Comparison of ENCODE assay signal across 20 cellular contexts in the genomic region with DNA sequence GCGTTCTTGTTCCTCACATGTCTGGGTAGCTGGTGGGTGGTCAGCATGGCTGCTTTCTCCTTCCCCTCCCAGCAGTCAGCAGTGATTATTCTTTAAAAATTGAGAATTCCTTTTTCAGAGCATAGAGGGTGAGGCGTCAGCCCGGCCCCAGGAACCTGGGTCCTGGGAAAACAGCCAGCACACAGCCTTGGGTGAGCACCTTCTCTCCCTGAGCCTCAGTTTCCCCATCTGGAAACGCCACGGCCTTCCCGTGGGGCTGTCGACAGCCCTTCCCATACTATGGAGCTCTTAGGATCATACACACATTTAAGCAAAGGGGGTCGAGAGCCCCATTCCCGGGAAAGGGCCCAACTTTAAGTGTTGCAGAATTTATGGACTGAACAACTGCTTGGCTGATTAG.
"Had no signal": no experiment of that assay in that cellular context is flagged by ENCODE, and none has a peak within 500 bp of the region (broad histone marks: within the 10 kb centered on the region; RNA-seq: fewer than 3 reads in every experiment).

No MANE protein-coding gene starts in this region.

- DNase-seq: activated B cell treated with CpG ODN at 0.5 μM for 24 hours; activated CD4-positive, alpha-beta memory T cell treated with anti-CD3 and anti-CD28 coated beads, Interleukin-2, amount 10 ng/mL, durations not matched to agents 7 days and 5 days; activated CD4-positive, alpha-beta T cell treated with anti-CD3 and anti-CD28 coated beads, Interleukin-2, amount 50 U/mL, for 1 hour; activated effector memory CD4-positive, alpha-beta T cell treated with Interleukin-2 at 50 U/mL for 16 hours; activated naive CD4-positive, alpha-beta T cell; activated T-cell treated with anti-CD3 and anti-CD28 coated beads, Interleukin-2, amount 50 U/mL, for 24 hours; aorta; body of pancreas; KG1; NCI-H1092 treated with DMSO at 0.1 percent for 48 hours; NCI-H1436; NCI-H2081; NCI-H510A treated with DMSO at 0.1 percent for 48 hours; NK-92 treated with Interleukin-12 subunit alpha and Interleukin-12 subunit beta, amount 100 ng/mL, for 24 hours; SHP77 treated with DMSO at 0.1 percent for 48 hours; T-helper 9 cell had no signal

- H3K27me3 Mint-ChIP-seq: activated B cell treated with CpG ODN at 0.5 μM for 24 hours; activated naive CD4-positive, alpha-beta T cell treated with anti-CD3 and anti-CD28 coated beads, Interleukin-2, amount 50 U/mL, for 24 hours; activated T-cell treated with anti-CD3 and anti-CD28 coated beads, Interleukin-2, amount 50 U/mL, for 24 hours had no signal

- H3K9me3 Mint-ChIP-seq: activated B cell treated with CpG ODN at 0.5 μM for 24 hours; activated CD4-positive, alpha-beta memory T cell treated with anti-CD3 and anti-CD28 coated beads, Interleukin-2, amount 10 ng/mL, durations not matched to agents 7 days and 5 days; activated naive CD4-positive, alpha-beta T cell treated with anti-CD3 and anti-CD28 coated beads, Interleukin-2, amount 50 U/mL, for 24 hours; activated T-cell treated with anti-CD3 and anti-CD28 coated beads, Interleukin-2, amount 50 U/mL, for 24 hours; activated T-helper 1 cell treated with anti-CD3 and anti-CD28 coated beads, Interleukin-12 subunit alpha, Interleukin-12 subunit beta, Interleukin-2, Interleukin-4 antibody, amounts not matched to agents 30 ng/mL and 10 ng/mL and 1 ng/mL, durations not matched to agents 14 hours and 24 hours and 36 hours; IgD-negative memory B cell; T-helper 1 cell treated with Interleukin-12 subunit alpha and Interleukin-12 subunit beta and Interleukin-4 antibody, amounts not matched to agents 30 μg/mL and 1 μg/mL, for 36 hours had no signal

- H3K4me1 Mint-ChIP-seq: activated B cell treated with CpG ODN at 0.5 μM for 24 hours; activated CD4-positive, alpha-beta memory T cell treated with anti-CD3 and anti-CD28 coated beads, Interleukin-2, amount 10 ng/mL, durations not matched to agents 7 days and 5 days; IgD-negative memory B cell had no signal

- ATAC-seq: body of pancreas had no signal

- H3K27ac ChIP-seq: body of pancreas had no signal

- H3K36me3 Mint-ChIP-seq: activated naive CD4-positive, alpha-beta T cell treated with anti-CD3 and anti-CD28 coated beads, Interleukin-2, amount 50 U/mL, for 24 hours had no signal

- H3K9me3 ChIP-seq: body of pancreas had no signal

- H3K4me3 ChIP-seq: body of pancreas had no signal

- H3K4me3 Mint-ChIP-seq: activated B cell treated with CpG ODN at 0.5 μM for 24 hours; activated CD4-positive, alpha-beta memory T cell treated with anti-CD3 and anti-CD28 coated beads, Interleukin-2, amount 10 ng/mL, durations not matched to agents 7 days and 5 days; activated naive CD4-positive, alpha-beta T cell treated with anti-CD3 and anti-CD28 coated beads, Interleukin-2, amount 50 U/mL, for 24 hours; activated T-cell treated with anti-CD3 and anti-CD28 coated beads, Interleukin-2, amount 50 U/mL, for 24 hours; activated T-helper 1 cell treated with anti-CD3 and anti-CD28 coated beads, Interleukin-12 subunit alpha, Interleukin-12 subunit beta, Interleukin-2, Interleukin-4 antibody, amounts not matched to agents 30 ng/mL and 10 ng/mL and 1 ng/mL, durations not matched to agents 14 hours and 24 hours and 36 hours; IgD-negative memory B cell; T-helper 1 cell treated with Interleukin-12 subunit alpha and Interleukin-12 subunit beta and Interleukin-4 antibody, amounts not matched to agents 30 μg/mL and 1 μg/mL, for 36 hours had no signal

- H3K27me3 ChIP-seq: body of pancreas had no signal

- H3K27ac Mint-ChIP-seq: activated B cell treated with CpG ODN at 0.5 μM for 24 hours; activated CD4-positive, alpha-beta memory T cell treated with anti-CD3 and anti-CD28 coated beads, Interleukin-2, amount 10 ng/mL, durations not matched to agents 7 days and 5 days; activated naive CD4-positive, alpha-beta T cell treated with anti-CD3 and anti-CD28 coated beads, Interleukin-2, amount 50 U/mL, for 24 hours; activated T-cell treated with anti-CD3 and anti-CD28 coated beads, Interleukin-2, amount 50 U/mL, for 24 hours; activated T-helper 1 cell treated with anti-CD3 and anti-CD28 coated beads, Interleukin-12 subunit alpha, Interleukin-12 subunit beta, Interleukin-2, Interleukin-4 antibody, amounts not matched to agents 30 ng/mL and 10 ng/mL and 1 ng/mL, durations not matched to agents 14 hours and 24 hours and 36 hours; IgD-negative memory B cell; T-helper 1 cell treated with Interleukin-12 subunit alpha and Interleukin-12 subunit beta and Interleukin-4 antibody, amounts not matched to agents 30 μg/mL and 1 μg/mL, for 36 hours had no signal
